In genomic region chr1:213107613-213108012, GRCh38 we compare ENCODE assay signal across 2 cellular contexts.
TF ChIP-seq lines count a peak whose summit lies in the region.

No MANE protein-coding gene starts in this region.

TF ChIP-seq in HEK293, 187 proteins besides CTCF, POLR2A, EP300 and RAD21:
- peak; percentile 80 for TF ChIP-seq ZNF184 (tag by site-specific recombination; IDR thresholded peaks at IDR 0.05)
- no peak for TF ChIP-seq ZIC2 (tag by site-specific recombination; IDR thresholded peaks at IDR 0.05)
TF ChIP-seq in HEK293: peak in this region for 1.

TF ChIP-seq in K562, 482 proteins besides CTCF, POLR2A, EP300 and RAD21:
- no peak for TF ChIP-seq ZNF224 (CRISPR knock-in tag; IDR thresholded peaks at IDR 0.05)
- no peak for TF ChIP-seq DLX4 (CRISPR knock-in tag; IDR thresholded peaks at IDR 0.05)
- no peak for TF ChIP-seq NUFIP1 (IDR thresholded peaks at IDR 0.05; ENCODE audit: partially characterized antibody)
- no peak for TF ChIP-seq ZNF184 (CRISPR knock-in tag; IDR thresholded peaks at IDR 0.05)
- TF ChIP-seq ESRRB (CRISPR knock-in tag; IDR thresholded peaks at IDR 0.05; ENCODE audit: borderline replicate concordance): no peak
- peak; percentile 28 for TF ChIP-seq ZFP36 (IDR thresholded peaks at IDR 0.05; ENCODE audit: low read depth, low read length, partially characterized antibody)
- TF ChIP-seq CHD4 (IDR thresholded peaks at IDR 0.05; ENCODE audit: insufficient read depth, insufficient replicate concordance, low read depth, low read length, poor library complexity, severe bottlenecking): no peak
- TF ChIP-seq RBM25 (IDR thresholded peaks at IDR 0.05; ENCODE audit: low read depth, low read length, severe bottlenecking): peak; percentile 45
- TF ChIP-seq HNRNPUL1 (IDR thresholded peaks at IDR 0.05; ENCODE audit: low read length): no peak
- no peak for TF ChIP-seq ZNF41 (CRISPR knock-in tag; conservative IDR thresholded peaks at IDR 0.05)
- TF ChIP-seq NFE2 (IDR thresholded peaks at IDR 0.05; ENCODE audit: low read depth): no peak
- TF ChIP-seq MYBL2 (IDR thresholded peaks at IDR 0.05; ENCODE audit: low read depth): 0 out of 2 replicates have a peak, but pooled peaks have one; percentile 25
- no peak for TF ChIP-seq MYBL2 (CRISPR knock-in tag; IDR thresholded peaks at IDR 0.05; ENCODE audit: borderline replicate concordance)
TF ChIP-seq in K562: peak in this region for 3.
